ENCODE assay signal across 10 cellular contexts in the genomic region with DNA sequence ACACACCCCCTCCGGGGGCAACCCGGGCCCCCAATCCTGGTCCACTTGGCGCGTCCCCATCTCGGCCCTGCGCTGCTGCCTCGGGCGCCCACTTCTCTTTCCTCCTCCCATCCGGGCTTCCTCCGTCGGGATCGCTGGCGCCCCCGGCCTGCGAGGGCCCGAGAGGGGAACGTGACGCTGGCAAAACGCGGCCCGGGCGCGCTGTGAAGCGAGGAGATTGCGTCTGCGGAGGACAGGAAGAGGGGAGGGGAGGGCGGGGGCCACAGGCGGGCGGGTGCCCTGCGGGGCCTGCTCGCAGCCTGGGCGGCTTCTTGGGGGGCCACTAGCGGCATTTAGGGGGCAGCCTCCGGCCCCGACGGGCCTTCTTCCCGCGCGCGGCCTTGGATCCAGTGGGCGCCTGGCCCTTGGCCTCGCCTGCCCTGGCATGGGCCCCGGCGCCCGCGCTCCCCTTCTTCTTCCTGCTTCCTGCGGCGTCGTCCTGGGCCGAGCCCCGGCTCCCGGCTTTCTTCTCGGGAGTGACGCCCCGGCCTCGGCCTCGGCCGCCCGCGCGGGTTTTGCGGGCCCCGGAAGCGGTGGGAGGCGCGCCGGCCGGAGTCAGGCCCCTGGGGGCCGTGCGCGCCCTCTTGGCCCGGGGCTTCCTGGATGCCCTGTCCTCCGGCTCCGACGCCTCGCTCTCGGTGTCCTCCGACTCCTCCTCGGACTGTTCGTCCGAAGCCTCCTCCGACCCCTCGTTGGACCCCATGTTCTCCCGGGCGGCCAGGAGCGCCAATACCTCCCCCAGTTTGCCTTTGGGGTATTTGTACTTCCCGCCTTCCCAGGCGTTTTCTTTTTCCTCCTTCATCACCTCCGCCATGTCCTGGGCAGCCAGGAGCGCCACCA. TPM values are rescaled to one million over a fixed set of nuclear protein-coding genes. Genes with fewer than 3 reads are reported as not detected.
A peak's percentile ranks its signal among the peaks of the same experiment; 100 is the strongest.
DNase-seq lines count a peak whose midpoint lies in the region; FAIRE-seq and TF ChIP-seq lines count a peak whose summit lies in the region.
"Had no signal": no experiment of that assay in that cellular context is flagged by ENCODE, and none has a peak within 500 bp of the region (broad histone marks: within the 10 kb centered on the region; RNA-seq: fewer than 3 reads in every experiment).

No MANE protein-coding gene starts in this region.

- H3K4me1 ChIP-seq in HUES64 (ENCODE audit: insufficient read depth, low read length), result peaks cover 12% of the 10 kb centered on the region
- peaks cover 39% of the 10 kb centered on the region for H3K4me1 ChIP-seq in left ventricle myocardium inferior
- H3K4me1 ChIP-seq in A673 (ENCODE audit: insufficient read depth, low read length, poor library complexity, severe bottlenecking), result peaks cover 7% of the 10 kb centered on the region

- 20% methylated on average over 90 of the region's 90 CpGs for WGBS in HUES64

- POLR2A ChIA-PET in A673 (lab: Charles Lee; ENCODE audit: low non-redundant PET), result no interaction called here

- peaks cover 72% of the 10 kb centered on the region for H3K27me3 ChIP-seq in HUES64 (ENCODE audit: insufficient read depth, low read length)
- peaks cover 72% of the 10 kb centered on the region for H3K27me3 ChIP-seq in left ventricle myocardium inferior (ENCODE audit: low read depth)
- H3K27me3 ChIP-seq in A673 (replicated peaks; ENCODE audit: insufficient read depth, low read depth, low read length, poor library complexity), result no peaks in the 10 kb centered on the region

- no TSS peak for BruUV-seq in A673 (replicated peaks; lab: Mats Ljungman, UMichigan)

- H3K9ac ChIP-seq in HUES64 (ENCODE audit: low read depth, low read length), result peak overlapping the region; percentile 54

- H3K4me3 ChIP-seq in HUES64 (ENCODE audit: low read length) (peak overlapping the region; percentile 45), left ventricle myocardium inferior (peak overlapping the region; percentile 69), skin epidermis (peak overlapping the region; percentile 23 to 43 (median 29)), A673 (ENCODE audit: low read depth, low read length, poor library complexity, severe bottlenecking) (no peak overlapping the region)

- H3K27ac ChIP-seq in HUES64 (ENCODE audit: low read depth, low read length) (no peak overlapping the region), left ventricle myocardium inferior (replicated peaks) (peak overlapping the region; percentile 63), skin epidermis (peak overlapping the region; percentile 15 to 91 (median 79)), A673 (ENCODE audit: low read depth, low read length, poor library complexity, severe bottlenecking) (no peak overlapping the region)

- TF ChIP-seq CTCF in left ventricle myocardium inferior (IDR thresholded peaks at IDR 0.05; ENCODE audit: borderline replicate concordance) (no peak), GM20000 (IDR thresholded peaks at IDR 0.05; ENCODE audit: extremely low read depth, missing control alignments) (no peak), D721Med (IDR thresholded peaks at IDR 0.05; ENCODE audit: insufficient read depth, missing control alignments) (no peak), A673 (conservative IDR thresholded peaks at IDR 0.05; ENCODE audit: low read depth, low read length) (no peak)

- CTCF ChIA-PET in A673 (lab: Charles Lee), result no interaction called here

- H3K9me3 ChIP-seq in HUES64 (ENCODE audit: insufficient read depth, low read depth, low read length) (no peaks in the 10 kb centered on the region), left ventricle myocardium inferior (replicated peaks) (no peaks in the 10 kb centered on the region), A673 (ENCODE audit: low read depth, low read length, poor library complexity, severe bottlenecking) (no peaks in the 10 kb centered on the region)

- FAIRE-seq in D721Med (lab: Jason Lieb, UNC), result no peak
- FAIRE-seq: endometrium had no signal

- intact Hi-C loops in left ventricle myocardium inferior (cut with micrococcal nuclease) (no loop called here), A673 (cut with micrococcal nuclease; ENCODE audit: unreplicated experiment) (no loop called here)

- peak; percentile 26 for DNase-seq in activated naive CD4-positive, alpha-beta T cell treated with Interleukin-2 at 50 U/mL for 16 hours
- DNase-seq in left ventricle myocardium inferior, result peak; percentile 54
- DNase-seq in H4 (ENCODE audit: low spot score), result no peak
- DNase-seq in GM20000 (ENCODE audit: low spot score), result no peak
- no peak for DNase-seq in D721Med (ENCODE audit: insufficient read length, low spot score)
- DNase-seq in A673 (ENCODE audit: low spot score), result no peak
- DNase-seq: SW 1271 had no signal

- H3K36me3 ChIP-seq in HUES64 (ENCODE audit: insufficient read depth, low read length) (no peaks in the 10 kb centered on the region), left ventricle myocardium inferior (no peaks in the 10 kb centered on the region), A673 (ENCODE audit: insufficient read depth, low read length, poor library complexity, severe bottlenecking) (no peaks in the 10 kb centered on the region)

RNA-seq across cellular contexts. Expression of a gene that starts 2.2 kb away (rescaled TPM):
- 1.00 TPM for polyA plus RNA-seq in HUES64 (2013, experiment 1 of 2)
- 1.6 TPM for polyA plus RNA-seq in HUES64 (2013, experiment 2 of 2)
- total RNA-seq in left ventricle myocardium inferior, result 0.55 TPM
- not detected in 2 replicates for total RNA-seq in H4 (2014; rRNA removed; shearing (Covaris generic))
- total RNA-seq in A673 (2021), result 0.75 and 0.81 TPM in 2 replicates

RNA-seq across cellular contexts. Expression of a gene that starts 22.1 kb away (rescaled TPM):
- 22.9 TPM for polyA plus RNA-seq in HUES64 (2013, experiment 1 of 2)
- polyA plus RNA-seq in HUES64 (2013, experiment 2 of 2), result 26.9 TPM
- total RNA-seq in left ventricle myocardium inferior (8.4 TPM), A673 (2021) (12.8 and 15.9 TPM in 2 replicates)
- total RNA-seq in H4 (2014; rRNA removed; shearing (Covaris generic)), result not detected in 2 replicates

Comparison
In these comparisons a context has a peak if more than half of its experiments do, and no peak if none do; other contexts are left out.
1. H3K27ac ChIP-seq: peak in left ventricle myocardium inferior (single experiment) and skin epidermis (21 of 21); none in HUES64 (single experiment) and A673 (single experiment).
2. DNase-seq: peak in activated naive CD4-positive, alpha-beta T cell treated with Interleukin-2 at 50 U/mL for 16 hours (single experiment) and left ventricle myocardium inferior (single experiment); none in H4 (single experiment), GM20000 (single experiment), D721Med (single experiment) and A673 (single experiment).